ENCODE assay signal across 8 cellular contexts in genomic region chr1:31977361-31978131, GRCh38. TPM values are rescaled to one million over a fixed set of nuclear protein-coding genes. Genes with fewer than 3 reads are reported as not detected.
DNase-seq lines count a peak whose midpoint lies in the region; ATAC-seq and TF ChIP-seq lines count a peak whose summit lies in the region.

No MANE protein-coding gene starts in this region.

- TF ChIP-seq POLR2A in esophagus muscularis mucosa (IDR thresholded peaks at IDR 0.05; ENCODE audit: low read depth) (no peak), gastrocnemius medialis (IDR thresholded peaks at IDR 0.05) (no peak), sigmoid colon (IDR thresholded peaks at IDR 0.05) (no peak)

- 40% methylated on average over 6 of the region's 6 CpGs for WGBS in esophagus muscularis mucosa
- 73 to 77% methylated on average over 6 of the region's 6 CpGs for WGBS in sigmoid colon, 2 donors

- no peak for TF ChIP-seq EP300 in esophagus muscularis mucosa (IDR thresholded peaks at IDR 0.05)
- no peak for TF ChIP-seq EP300 in sigmoid colon (IDR thresholded peaks at IDR 0.05)

- H3K27ac ChIP-seq in esophagus muscularis mucosa (replicated peaks in 1 of 4) (peak overlapping the region in 2 of 4 donors; percentile 5 to 46), gastrocnemius medialis (peak overlapping the region; percentile 14 to 62 (median 48)), sigmoid colon (peak overlapping the region in 1 of 4 donors; percentile 23)

- TF ChIP-seq CTCF in esophagus muscularis mucosa (IDR thresholded peaks at IDR 0.05) (peak; percentile 25 to 42 (median 38)), gastrocnemius medialis (IDR thresholded peaks at IDR 0.05 in 4 of 5, conservative IDR thresholded peaks at IDR 0.05 in 1 of 5) (peak in 2 of 5 experiments; percentile 17 to 29), sigmoid colon (IDR thresholded peaks at IDR 0.05) (no peak)

- H3K27me3 ChIP-seq in esophagus muscularis mucosa: no peaks in the 10 kb centered on the region
- H3K27me3 ChIP-seq in gastrocnemius medialis: no peaks in the 10 kb centered on the region
- no peaks in the 10 kb centered on the region for H3K27me3 ChIP-seq in sigmoid colon

- H3K9me3 ChIP-seq in esophagus muscularis mucosa (no peaks in the 10 kb centered on the region), gastrocnemius medialis (no peaks in the 10 kb centered on the region), sigmoid colon (no peaks in the 10 kb centered on the region)

- no peaks in the 10 kb centered on the region for H3K36me3 ChIP-seq in esophagus muscularis mucosa
- H3K36me3 ChIP-seq in gastrocnemius medialis: no peaks in the 10 kb centered on the region
- no peaks in the 10 kb centered on the region for H3K36me3 ChIP-seq in sigmoid colon

- H3K4me3 ChIP-seq in esophagus muscularis mucosa: no peak overlapping the region
- no peak overlapping the region for H3K4me3 ChIP-seq in gastrocnemius medialis
- H3K4me3 ChIP-seq in sigmoid colon: no peak overlapping the region

- peak; percentile 77 to 81 for ATAC-seq in gastrocnemius medialis

- H3K4me1 ChIP-seq in esophagus muscularis mucosa (peaks cover 4 to 17% (median 12%) of the 10 kb centered on the region in 4 donors), gastrocnemius medialis (no peaks in the 10 kb centered on the region), sigmoid colon (no peaks in the 10 kb centered on the region)

- intact Hi-C loops in esophagus muscularis mucosa (cut with DNase I): no loop called here
- intact Hi-C loops in gastrocnemius medialis (cut with DNase I; ENCODE audit: low total_unique reads): no loop called here
- intact Hi-C loops in sigmoid colon (cut with DNase I): no loop called here

- DNase-seq in SKM-1 treated with dmso at 0.1 percent for 144 hours (lab: John Stamatoyannopoulos, UW; ENCODE audit: unreplicated experiment) (peak; percentile 30), SKM-1 (lab: John Stamatoyannopoulos, UW; ENCODE audit: unreplicated experiment) (no peak), OCI-M1 (lab: John Stamatoyannopoulos, UW) (peak; percentile 54), esophagus muscularis mucosa (ENCODE audit: extremely low spot score) (no peak), gastrocnemius medialis (peak in 1 of 2 donors; percentile 34), germinal center (ENCODE audit: low spot score) (no peak), sigmoid colon (no peak)
- no peak for DNase-seq in activated effector memory CD4-positive, alpha-beta T cell treated with anti-CD3 and anti-CD28 coated beads, Interleukin-2, amount 50 U/mL, for 16 hours

- in situ Hi-C loops in gastrocnemius medialis (cut with MboI; ENCODE audit: low sequenced_read_pairs in 4 of 4): no loop called here

RNA-seq across cellular contexts. Expression of gene KHDRBS1, which starts 36.1 kb away (rescaled TPM):
- total RNA-seq in esophagus muscularis mucosa (10 to 100 TPM; 71.8 to 90.5 (median 79.7) TPM), gastrocnemius medialis (10 to 100 TPM; 19.9 to 50.3 (median 34.6) TPM), sigmoid colon (10 to 100 TPM; 67.2 to 80.6 (median 73.6) TPM)
- 10 to 100 TPM; 58.0 to 83.7 (median 66.1) TPM for polyA plus RNA-seq in sigmoid colon

RNA-seq across cellular contexts. Expression of gene PTP4A2, which starts 39.4 kb away (rescaled TPM):
- total RNA-seq in esophagus muscularis mucosa: 100 to 1,000 TPM; 160 to 241 (median 173) TPM
- total RNA-seq in gastrocnemius medialis: 100 to 1,000 TPM; 294 to 522 (median 353) TPM
- total RNA-seq in sigmoid colon: 100 to 1,000 TPM; 226 to 327 (median 255) TPM
- polyA plus RNA-seq in sigmoid colon: 100 to 1,000 TPM; 145 to 228 (median 177) TPM

Comparison
In these comparisons a context has a peak if more than half of its experiments do, and no peak if none do; other contexts are left out.
1. DNase-seq: peak in SKM-1 treated with dmso at 0.1 percent for 144 hours (single experiment) and OCI-M1 (single experiment); none in SKM-1 (single experiment), esophagus muscularis mucosa (single experiment), germinal center (single experiment), sigmoid colon (single experiment) and activated effector memory CD4-positive, alpha-beta T cell treated with anti-CD3 and anti-CD28 coated beads, Interleukin-2, amount 50 U/mL, for 16 hours (single experiment).
2. CTCF ChIP-seq: peak in esophagus muscularis mucosa (3 of 3); none in sigmoid colon (0 of 4).